In the genomic region with DNA sequence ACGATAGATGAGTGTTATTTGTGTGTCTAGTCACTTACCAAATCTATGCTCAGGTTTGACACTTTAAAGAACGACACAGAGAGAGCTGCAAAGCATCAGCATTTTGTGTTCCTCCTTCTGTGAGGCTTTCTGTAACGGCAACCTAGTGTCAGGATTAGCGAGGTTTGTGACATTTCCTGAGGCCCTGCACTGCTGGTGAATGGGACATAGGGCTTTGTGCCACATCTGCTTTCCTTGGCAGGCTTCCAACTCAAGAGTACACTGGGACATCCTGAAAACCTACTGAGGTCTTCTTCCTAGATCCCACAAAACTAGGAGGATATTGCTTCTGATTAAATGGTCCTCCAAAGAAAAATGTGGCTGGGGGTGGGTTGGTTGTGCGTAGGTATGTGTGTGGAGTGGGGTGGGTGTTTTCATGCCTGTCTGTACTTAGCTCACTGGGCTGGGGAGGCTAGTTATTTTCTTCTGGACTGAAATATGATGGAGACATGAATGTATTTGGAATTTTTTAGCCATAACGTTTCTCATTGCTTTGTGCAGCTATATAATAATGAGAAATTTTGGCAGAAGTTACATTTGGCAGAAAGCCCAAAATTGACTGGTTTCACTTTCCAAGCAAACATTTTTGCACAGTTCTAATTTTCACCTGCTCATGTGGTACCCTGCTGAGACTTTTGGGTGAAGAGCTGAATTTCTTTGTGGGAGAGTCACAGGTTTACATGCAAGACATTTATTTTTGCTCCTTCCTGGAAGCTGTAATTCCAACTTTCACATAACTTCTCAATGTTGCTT, we compare ENCODE assay signal across 10 cellular contexts.
A peak's percentile ranks its signal among the peaks of the same experiment; 100 is the strongest.
DNase-seq lines count a peak whose midpoint lies in the region; ATAC-seq and TF ChIP-seq lines count a peak whose summit lies in the region.
"Had no signal": no experiment of that assay in that cellular context is flagged by ENCODE, and none has a peak within 500 bp of the region (broad histone marks: within the 10 kb centered on the region; RNA-seq: fewer than 3 reads in every experiment).

No MANE protein-coding gene starts in this region.

- no peaks in the 10 kb centered on the region for H3K36me3 ChIP-seq in mesendoderm (ENCODE audit: control insufficient read depth, insufficient read depth, low read length)

- no peak overlapping the region for H4K8ac ChIP-seq in mesendoderm (ENCODE audit: low read depth, low read length)

- no peak overlapping the region for H3K9ac ChIP-seq in mesendoderm (ENCODE audit: low read length)

- no peak overlapping the region for H3K18ac ChIP-seq in mesendoderm (ENCODE audit: low read length)

- no peak overlapping the region for H3K4ac ChIP-seq in mesendoderm (ENCODE audit: low read depth, low read length)

- no peaks in the 10 kb centered on the region for H3K79me2 ChIP-seq in mesendoderm (ENCODE audit: control insufficient read depth, insufficient read depth, low read length)

- WGBS in mesendoderm (ENCODE audit: extremely low coverage, insufficient coverage, low lambda C conversion rate), result no CpG with 5 or more reads among the region's 6 CpGs

- ATAC-seq in GM21390 (IDR thresholded peaks at IDR 0.05; ENCODE audit: unreplicated experiment), result peak; percentile 54
- ATAC-seq in GM21447 (IDR thresholded peaks at IDR 0.05; ENCODE audit: unreplicated experiment), result no peak
- no peak for ATAC-seq in GM18858 (IDR thresholded peaks at IDR 0.05; ENCODE audit: unreplicated experiment)
- ATAC-seq: activated naive CD8-positive, alpha-beta T cell treated with anti-CD3 and anti-CD28 coated beads, Interleukin-2, amount 50 U/mL, for 24 hours had no signal

- DNase-seq in NCI-H2227 treated with DMSO at 0.1 percent for 48 hours (lab: John Stamatoyannopoulos, UW) (peak; percentile 51), choroid plexus epithelial cell (ENCODE audit: low read depth) (peak; percentile 94), retinal pigment epithelial cell (ENCODE audit: low read depth) (peak; percentile 57), caudate nucleus (lab: John Stamatoyannopoulos, UW) (no peak), mesendoderm (no peak)
- DNase-seq: activated naive CD8-positive, alpha-beta T cell treated with anti-CD3 and anti-CD28 coated beads, Interleukin-2, amount 50 U/mL, for 24 hours; stimulated activated naive CD8-positive, alpha-beta T cell treated with anti-CD3 and anti-CD28 coated beads, Interleukin-15, Interleukin-2, amounts not matched to agents 100 U/mL and 50 U/mL, for 24 hours had no signal

- no peaks in the 10 kb centered on the region for H3K4me1 ChIP-seq in mesendoderm (ENCODE audit: control insufficient read depth, low read depth, low read length)

- no peaks in the 10 kb centered on the region for H3K27me3 ChIP-seq in mesendoderm (ENCODE audit: insufficient read depth, low read length, poor library complexity)

- H2AK5ac ChIP-seq in mesendoderm (ENCODE audit: low read length), result no peak overlapping the region

- H2BK15ac ChIP-seq in mesendoderm (replicated peaks; ENCODE audit: low read depth), result no peak overlapping the region

- no peaks in the 10 kb centered on the region for H3K79me1 ChIP-seq in mesendoderm (ENCODE audit: low read length)

- TF ChIP-seq CTCF in choroid plexus epithelial cell (conservative IDR thresholded peaks at IDR 0.05; ENCODE audit: low read depth, low read length) (no peak), retinal pigment epithelial cell (conservative IDR thresholded peaks at IDR 0.05; ENCODE audit: low read depth, low read length) (no peak)

- no peak overlapping the region for H3K4me3 ChIP-seq in choroid plexus epithelial cell (ENCODE audit: low read depth, low read length)
- H3K4me3 ChIP-seq in retinal pigment epithelial cell (ENCODE audit: low read length), result no peak overlapping the region
- H3K4me3 ChIP-seq in mesendoderm (ENCODE audit: low read length), result no peak overlapping the region

- H3K27ac ChIP-seq in caudate nucleus (ENCODE audit: low read depth, low read length), result no peak overlapping the region
- H3K27ac ChIP-seq in mesendoderm (ENCODE audit: low read depth, low read length), result no peak overlapping the region

- no peak overlapping the region for H4K5ac ChIP-seq in mesendoderm (ENCODE audit: low read length)

- no peak overlapping the region for H3K56ac ChIP-seq in mesendoderm (ENCODE audit: low read length)

- no peak overlapping the region for H2BK120ac ChIP-seq in mesendoderm (ENCODE audit: low read depth, low read length)

- no peak overlapping the region for H3K4me2 ChIP-seq in mesendoderm (ENCODE audit: low read length)

- H2BK5ac ChIP-seq in mesendoderm (ENCODE audit: low read length), result no peak overlapping the region

- H3K23ac ChIP-seq in mesendoderm (ENCODE audit: low read length), result no peak overlapping the region

Comparison
In these comparisons a context has a peak if more than half of its experiments do, and no peak if none do; other contexts are left out.
1. DNase-seq: peak in NCI-H2227 treated with DMSO at 0.1 percent for 48 hours (single experiment), choroid plexus epithelial cell (single experiment) and retinal pigment epithelial cell (single experiment); none in caudate nucleus (0 of 61) and mesendoderm (single experiment).